1 cellular context compared by ENCODE assay signal in genomic region chr2:60456115-60456770, GRCh38.
TF ChIP-seq lines count a peak whose summit lies in the region.

No MANE protein-coding gene starts in this region.

TF ChIP-seq in HepG2, 621 proteins besides CTCF, POLR2A, EP300 and RAD21 (continued from another document):
- TF ChIP-seq, protein P1, sequence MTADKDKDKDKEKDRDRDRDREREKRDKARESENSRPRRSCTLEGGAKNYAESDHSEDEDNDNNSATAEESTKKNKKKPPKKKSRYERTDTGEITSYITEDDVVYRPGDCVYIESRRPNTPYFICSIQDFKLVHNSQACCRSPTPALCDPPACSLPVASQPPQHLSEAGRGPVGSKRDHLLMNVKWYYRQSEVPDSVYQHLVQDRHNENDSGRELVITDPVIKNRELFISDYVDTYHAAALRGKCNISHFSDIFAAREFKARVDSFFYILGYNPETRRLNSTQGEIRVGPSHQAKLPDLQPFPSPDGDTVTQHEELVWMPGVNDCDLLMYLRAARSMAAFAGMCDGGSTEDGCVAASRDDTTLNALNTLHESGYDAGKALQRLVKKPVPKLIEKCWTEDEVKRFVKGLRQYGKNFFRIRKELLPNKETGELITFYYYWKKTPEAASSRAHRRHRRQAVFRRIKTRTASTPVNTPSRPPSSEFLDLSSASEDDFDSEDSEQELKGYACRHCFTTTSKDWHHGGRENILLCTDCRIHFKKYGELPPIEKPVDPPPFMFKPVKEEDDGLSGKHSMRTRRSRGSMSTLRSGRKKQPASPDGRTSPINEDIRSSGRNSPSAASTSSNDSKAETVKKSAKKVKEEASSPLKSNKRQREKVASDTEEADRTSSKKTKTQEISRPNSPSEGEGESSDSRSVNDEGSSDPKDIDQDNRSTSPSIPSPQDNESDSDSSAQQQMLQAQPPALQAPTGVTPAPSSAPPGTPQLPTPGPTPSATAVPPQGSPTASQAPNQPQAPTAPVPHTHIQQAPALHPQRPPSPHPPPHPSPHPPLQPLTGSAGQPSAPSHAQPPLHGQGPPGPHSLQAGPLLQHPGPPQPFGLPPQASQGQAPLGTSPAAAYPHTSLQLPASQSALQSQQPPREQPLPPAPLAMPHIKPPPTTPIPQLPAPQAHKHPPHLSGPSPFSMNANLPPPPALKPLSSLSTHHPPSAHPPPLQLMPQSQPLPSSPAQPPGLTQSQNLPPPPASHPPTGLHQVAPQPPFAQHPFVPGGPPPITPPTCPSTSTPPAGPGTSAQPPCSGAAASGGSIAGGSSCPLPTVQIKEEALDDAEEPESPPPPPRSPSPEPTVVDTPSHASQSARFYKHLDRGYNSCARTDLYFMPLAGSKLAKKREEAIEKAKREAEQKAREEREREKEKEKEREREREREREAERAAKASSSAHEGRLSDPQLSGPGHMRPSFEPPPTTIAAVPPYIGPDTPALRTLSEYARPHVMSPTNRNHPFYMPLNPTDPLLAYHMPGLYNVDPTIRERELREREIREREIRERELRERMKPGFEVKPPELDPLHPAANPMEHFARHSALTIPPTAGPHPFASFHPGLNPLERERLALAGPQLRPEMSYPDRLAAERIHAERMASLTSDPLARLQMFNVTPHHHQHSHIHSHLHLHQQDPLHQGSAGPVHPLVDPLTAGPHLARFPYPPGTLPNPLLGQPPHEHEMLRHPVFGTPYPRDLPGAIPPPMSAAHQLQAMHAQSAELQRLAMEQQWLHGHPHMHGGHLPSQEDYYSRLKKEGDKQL (CRISPR knock-in tag; IDR thresholded peaks at IDR 0.05; ENCODE audit: low read depth) = no peak
- TF ChIP-seq E2F1 (CRISPR knock-in tag; IDR thresholded peaks at IDR 0.05) (no peak), ZNF652 (CRISPR knock-in tag; IDR thresholded peaks at IDR 0.05; ENCODE audit: borderline replicate concordance, low read depth) (no peak), HIVEP1 (CRISPR knock-in tag; IDR thresholded peaks at IDR 0.05) (no peak), CAMTA2 (CRISPR knock-in tag; IDR thresholded peaks at IDR 0.05; ENCODE audit: borderline replicate concordance) (no peak), HOXA3 (CRISPR knock-in tag; IDR thresholded peaks at IDR 0.05) (no peak), ETV6 (CRISPR knock-in tag; conservative IDR thresholded peaks at IDR 0.05) (no peak), ZNF24 (IDR thresholded peaks at IDR 0.05) (no peak), SRSF1 (optimal IDR thresholded peaks at IDR 0.05; ENCODE audit: low read depth, low read length) (no peak), DR1 (CRISPR knock-in tag; IDR thresholded peaks at IDR 0.05) (no peak)
